Comparison of ENCODE assay signal across 8 cellular contexts in the genomic region with DNA sequence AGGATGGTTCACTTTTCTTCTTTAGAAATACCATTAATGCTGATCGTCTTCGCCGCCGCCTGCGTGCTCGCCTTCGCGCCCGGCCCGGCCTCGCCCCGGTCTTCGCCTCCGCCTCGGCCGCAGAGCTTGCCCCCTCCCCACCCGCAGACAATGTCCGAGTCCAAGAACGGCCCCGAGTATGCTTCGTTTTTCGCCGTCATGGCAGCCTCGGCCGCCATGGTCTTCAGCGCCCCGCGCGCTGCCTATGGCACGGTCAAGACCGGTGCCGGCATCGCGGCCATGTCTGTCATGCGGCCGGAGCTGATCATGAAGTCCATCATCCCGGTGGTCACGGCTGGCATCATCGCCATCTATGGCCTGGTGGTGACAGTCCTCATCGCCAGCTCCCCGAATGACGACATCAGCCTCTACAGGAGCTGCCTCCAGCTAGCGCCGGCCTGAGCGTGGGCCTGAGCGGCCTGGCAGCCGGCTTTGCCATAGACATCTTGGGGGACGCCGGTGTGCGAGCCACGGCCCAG. TPM values are rescaled to one million over a fixed set of nuclear protein-coding genes. Genes with fewer than 3 reads are reported as not detected.
DNase-seq lines count a peak whose midpoint lies in the region; ATAC-seq and TF ChIP-seq lines count a peak whose summit lies in the region.

No MANE protein-coding gene starts in this region.

- H3K36me3 ChIP-seq in Loucy (ENCODE audit: insufficient read depth, low read length) (no peaks in the 10 kb centered on the region), mucosa of rectum (ENCODE audit: control insufficient read depth in 2 of 2, insufficient read depth in 2 of 2, low read length in 2 of 2) (no peaks in the 10 kb centered on the region), upper lobe of right lung (no peaks in the 10 kb centered on the region)

- H3K27ac ChIP-seq in mucosa of rectum (ENCODE audit: low read depth in 2 of 2, low read length in 2 of 2) (peak overlapping the region; percentile 74 to 83), upper lobe of right lung (peak overlapping the region; percentile 82)

- H3K27me3 ChIP-seq in Loucy (ENCODE audit: insufficient read depth, low read length, poor library complexity, severe bottlenecking), result no peaks in the 10 kb centered on the region
- H3K27me3 ChIP-seq in mucosa of rectum (ENCODE audit: control insufficient read depth in 2 of 2, insufficient read depth in 2 of 2, low read length in 2 of 2), result no peaks in the 10 kb centered on the region
- no peaks in the 10 kb centered on the region for H3K27me3 ChIP-seq in upper lobe of right lung

- H3K9ac ChIP-seq in Loucy (ENCODE audit: low read depth, low read length, poor library complexity, severe bottlenecking) (peak overlapping the region; percentile 43), mucosa of rectum (ENCODE audit: low read depth in 1 of 2, low read length in 2 of 2) (peak overlapping the region; percentile 52 to 64)

- H3K4me1 ChIP-seq in Loucy (ENCODE audit: insufficient read depth, low read length, poor library complexity, severe bottlenecking) (peaks cover 7% of the 10 kb centered on the region), mucosa of rectum (ENCODE audit: control insufficient read depth in 2 of 2, insufficient read depth in 2 of 2, low read length in 2 of 2) (peaks cover 4 to 7% of the 10 kb centered on the region in 2 donors), upper lobe of right lung (peaks cover 8% of the 10 kb centered on the region)

- peaks cover 16% of the 10 kb centered on the region for H3K4me1 Mint-ChIP-seq in Calu3 (ENCODE audit: low read depth, unreplicated experiment)

- peak overlapping the region; percentile 96 for H2AFZ ChIP-seq in Loucy (ENCODE audit: low read length)

- no peak overlapping the region for H3K27ac Mint-ChIP-seq in Calu3 (ENCODE audit: unreplicated experiment)

- H3K4me3 ChIP-seq in Loucy (ENCODE audit: low read length, poor library complexity, severe bottlenecking), result peak overlapping the region; percentile 58
- H3K4me3 ChIP-seq in choroid plexus epithelial cell (ENCODE audit: low read depth, low read length), result peak overlapping the region; percentile 53
- H3K4me3 ChIP-seq in mucosa of rectum (ENCODE audit: low read length in 2 of 2), result peak overlapping the region; percentile 69 to 76
- H3K4me3 ChIP-seq in upper lobe of right lung, result peak overlapping the region; percentile 61

- no peaks in the 10 kb centered on the region for H3K9me3 Mint-ChIP-seq in Calu3 (ENCODE audit: low read depth, unreplicated experiment)

- peaks cover 8% of the 10 kb centered on the region for H3K36me3 Mint-ChIP-seq in Calu3 (ENCODE audit: insufficient read depth, unreplicated experiment)

- DNase-seq in Calu3 (peak; percentile 9), choroid plexus epithelial cell (ENCODE audit: low read depth) (peak; percentile 41), upper lobe of right lung (peak; percentile 70), NCI-H1105 (lab: John Stamatoyannopoulos, UW) (no peak), NCI-H526 (lab: John Stamatoyannopoulos, UW) (no peak), NCI-H146 (lab: John Stamatoyannopoulos, UW) (no peak)

- H3K9me3 ChIP-seq in Loucy (ENCODE audit: insufficient read depth, low read depth, low read length) (no peaks in the 10 kb centered on the region), mucosa of rectum (ENCODE audit: control insufficient read depth in 2 of 2, low read length in 2 of 2) (no peaks in the 10 kb centered on the region), upper lobe of right lung (no peaks in the 10 kb centered on the region)

- TF ChIP-seq CTCF in Calu3 (IDR thresholded peaks at IDR 0.05; ENCODE audit: unreplicated experiment) (no peak), Loucy (conservative IDR thresholded peaks at IDR 0.05; ENCODE audit: low read length) (no peak), choroid plexus epithelial cell (conservative IDR thresholded peaks at IDR 0.05; ENCODE audit: low read depth, low read length) (no peak), upper lobe of right lung (IDR thresholded peaks at IDR 0.05) (no peak)

- H4K20me1 ChIP-seq in Loucy (ENCODE audit: insufficient read depth, low read length, poor library complexity, severe bottlenecking), result no peaks in the 10 kb centered on the region

- CTCF ChIA-PET in Calu3 (lab: Charles Lee), result interaction anchor here (0.6 to 2.6 kb wide), 12 partner anchors 9 to 557 kb away, joined by 3 to 14 read pairs (median 4); a partner anchor contains a TSS

- H3K9me2 ChIP-seq in Loucy (replicated peaks; ENCODE audit: low read depth, low read length), result no peaks in the 10 kb centered on the region

- H3F3A ChIP-seq in Loucy (ENCODE audit: low read depth), result no peaks in the 10 kb centered on the region

- peak overlapping the region; percentile 78 for H3K4me3 Mint-ChIP-seq in Calu3 (ENCODE audit: low read depth, unreplicated experiment)

- intact Hi-C loops in Calu3 (cut with micrococcal nuclease; ENCODE audit: unreplicated experiment) (loop anchor here (5.0 kb wide), 1 partner anchor 365 kb away; no protein-coding TSS in a partner anchor), upper lobe of right lung (cut with DNase I) (loop anchor here (10.0 kb wide), 1 partner anchor 52 kb away; no protein-coding TSS in a partner anchor)

- H3K27me3 Mint-ChIP-seq in Calu3 (ENCODE audit: unreplicated experiment), result peaks cover 1% of the 10 kb centered on the region

- H3K4me2 ChIP-seq in Loucy (ENCODE audit: low read depth, low read length, poor library complexity, severe bottlenecking), result peak overlapping the region; percentile 75

- BruUV-seq in Calu3 (replicated peaks; lab: Mats Ljungman, UMichigan), result no TSS peak

- H3K79me2 ChIP-seq in Loucy (ENCODE audit: insufficient read depth, low read length), result no peaks in the 10 kb centered on the region

- peak; percentile 58 for ATAC-seq in upper lobe of right lung

RNA-seq across cellular contexts. Expression of a gene that starts 4.7 kb away (rescaled TPM):
- total RNA-seq in Calu3 (2022) (not detected in 2 replicates), upper lobe of right lung (1.2 TPM)

RNA-seq across cellular contexts. Expression of a gene that starts 18.8 kb away (rescaled TPM):
- total RNA-seq in Calu3 (2022), result 36.2 and 42.7 TPM in 2 replicates
- 17.8 TPM for total RNA-seq in upper lobe of right lung

RNA-seq across cellular contexts. Expression of a gene that starts 54.7 kb away (rescaled TPM):
- 17.6 and 19.2 TPM in 2 replicates for total RNA-seq in Calu3 (2022)
- total RNA-seq in upper lobe of right lung, result 21.0 TPM

Comparison
In these comparisons a context has a peak if more than half of its experiments do, and no peak if none do; other contexts are left out.
1. DNase-seq: peak in Calu3 (single experiment), choroid plexus epithelial cell (single experiment) and upper lobe of right lung (single experiment); none in NCI-H1105 (single experiment), NCI-H526 (0 of 2) and NCI-H146 (single experiment).
2. Peak in every context shown above with its lines, with median percentiles within 50 percentile points of each other: H3K4me3 ChIP-seq.